8 cellular contexts compared by ENCODE assay signal in genomic region chr19:17859533-17860330, GRCh38. TPM values are rescaled to one million over a fixed set of nuclear protein-coding genes. Genes with fewer than 3 reads are reported as not detected.
DNase-seq lines count a peak whose midpoint lies in the region; ATAC-seq and TF ChIP-seq lines count a peak whose summit lies in the region.

TSS of gene RPL18A (plus strand) at chr19:17859910. CDS start at chr19:17859957, 47 bp downstream.

- H3K9me3 Mint-ChIP-seq in endodermal cell, result no peaks in the 10 kb centered on the region

- H3K36me3 ChIP-seq in NT2/D1 (ENCODE audit: insufficient read depth, insufficient read length, low read length), result peaks cover 48% of the 10 kb centered on the region
- peaks cover 43% of the 10 kb centered on the region for H3K36me3 ChIP-seq in endodermal cell (ENCODE audit: control insufficient read depth, insufficient read depth, low read length)

- H3K4me1 ChIP-seq in NT2/D1 (ENCODE audit: insufficient read depth, insufficient read length) (peaks cover 19% of the 10 kb centered on the region), endodermal cell (ENCODE audit: control insufficient read depth, insufficient read depth, low read length) (no peaks in the 10 kb centered on the region)

- peak; percentile 79 for TF ChIP-seq CTCF in endodermal cell (conservative IDR thresholded peaks at IDR 0.05)

- H3K9me3 ChIP-seq in NT2/D1 (ENCODE audit: insufficient read depth, low read length), result no peaks in the 10 kb centered on the region
- H3K9me3 ChIP-seq in endodermal cell (ENCODE audit: control insufficient read depth, low read length), result no peaks in the 10 kb centered on the region

- H3K36me3 Mint-ChIP-seq in endodermal cell (ENCODE audit: low read depth), result peaks cover 45% of the 10 kb centered on the region

- peak within 1 kb of the TSS; percentile 99 for H3K4me3 Mint-ChIP-seq in endodermal cell

- in situ Hi-C loops in Caki2 (cut with HindIII; ENCODE audit: low pct_unique_long_range_greater_than_20kb, low sequenced_read_pairs), result no loop called here

- ATAC-seq in GM21367 (IDR thresholded peaks at IDR 0.05; ENCODE audit: unreplicated experiment), result peak; percentile 79

- H3K9ac ChIP-seq in NT2/D1 (ENCODE audit: insufficient read length, low read depth) (peak within 1 kb of the TSS; percentile 100), endodermal cell (ENCODE audit: extremely low read depth, low read length, poor library complexity, severe bottlenecking) (peak within 1 kb of the TSS; percentile 97)

- H3K27me3 Mint-ChIP-seq in endodermal cell (ENCODE audit: insufficient read depth), result peaks cover 6% of the 10 kb centered on the region

- peak within 1 kb of the TSS; percentile 99 for H3K27ac Mint-ChIP-seq in endodermal cell

- DNase-seq in Caki2 (ENCODE audit: low read depth), result peak; percentile 99
- peak in 75 of 76 experiments; percentile 90 to 100 (median 100) for DNase-seq in HUDEP-2 (lab: John Stamatoyannopoulos, UW; ENCODE audit: unreplicated experiment in 76 of 76)
- DNase-seq in NT2/D1 (ENCODE audit: low read depth, low spot score), result peak; percentile 100
- peak; percentile 97 for DNase-seq in activated CD8-positive, alpha-beta memory T cell treated with anti-CD3 and anti-CD28 coated beads, Interleukin-2, amount 50 U/mL, for 1 hour (ENCODE audit: extremely low read depth)
- DNase-seq in endodermal cell, result peak; percentile 100
- DNase-seq in mesenteric fat pad (ENCODE audit: low spot score), result peak; percentile 100
- peak; percentile 98 to 99 for DNase-seq in stimulated activated CD8-positive, alpha-beta memory T cell treated with anti-CD3 and anti-CD28 coated beads, Interleukin-15, amount 100 ng/mL, for 4 hours (ENCODE audit: low read depth in 2 of 2)

- 0% methylated on average over 24 to 80 of the region's 80 CpGs for WGBS in endodermal cell (ENCODE audit: insufficient coverage in 1 of 2, insufficient read length in 1 of 2), 2 experiments

- H3K4me3 ChIP-seq in NT2/D1 (ENCODE audit: insufficient read length, low read depth) (peak within 1 kb of the TSS; percentile 100), endodermal cell (ENCODE audit: low read length) (peak within 1 kb of the TSS; percentile 100)

- peak within 1 kb of the TSS; percentile 74 for H3K27ac ChIP-seq in endodermal cell (ENCODE audit: low read depth, low read length)

- peaks cover 12% of the 10 kb centered on the region for H3K4me1 Mint-ChIP-seq in endodermal cell

- H3K27me3 ChIP-seq in NT2/D1 (ENCODE audit: insufficient read depth, insufficient read length) (peaks cover 3% of the 10 kb centered on the region), endodermal cell (ENCODE audit: control insufficient read depth, insufficient read depth, low read length, poor library complexity, severe bottlenecking) (peaks cover 4% of the 10 kb centered on the region)

RNA-seq across cellular contexts. Expression of gene RPL18A, which starts in this region (rescaled TPM):
- total RNA-seq in Caki2 (2014; rRNA removed; shearing (Covaris generic); ENCODE audit: low replicate concordance), result 852 and 893 TPM in 2 replicates
- total RNA-seq in endodermal cell, result 1,000 to 10,000 TPM; 1,886 to 2,166 TPM
- polyA plus RNA-seq in endodermal cell (2013, experiment 1 of 2), result 2,294 TPM
- polyA plus RNA-seq in endodermal cell (2013, experiment 2 of 2), result 2,156 TPM
- 1,467 TPM for total RNA-seq in mesenteric fat pad

Comparison
In these comparisons a context has a peak if more than half of its experiments do, and no peak if none do; other contexts are left out.
1. Peak in every context shown above with its lines: DNase-seq, ATAC-seq, H3K4me3 ChIP-seq and H3K27ac ChIP-seq.